2 cellular contexts compared by ENCODE assay signal in the genomic region with DNA sequence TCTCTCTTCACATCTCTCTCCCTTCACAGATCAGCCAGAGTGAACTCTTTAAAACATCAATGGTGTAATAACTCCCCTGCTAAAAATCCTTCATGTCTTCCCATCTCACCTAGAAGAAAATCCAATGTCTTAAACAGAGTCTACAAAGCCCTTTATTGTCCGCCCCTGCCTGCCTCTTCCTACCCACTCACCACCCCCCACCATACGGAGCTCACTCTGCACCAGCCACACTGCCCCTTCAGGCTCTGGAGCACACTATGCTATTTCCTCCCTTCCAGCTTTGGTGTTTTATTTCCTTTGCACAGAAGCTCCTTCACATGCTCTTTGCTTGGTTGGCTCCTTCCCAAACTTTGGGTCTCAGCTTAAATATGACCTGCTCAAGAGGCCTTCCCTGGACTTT.
TF ChIP-seq lines count a peak whose summit lies in the region.

No MANE protein-coding gene starts in this region.

TF ChIP-seq in GM23338, 12 proteins besides CTCF, POLR2A, EP300 and RAD21 (continues in another document):
- TF ChIP-seq NANOG (IDR thresholded peaks at IDR 0.05; ENCODE audit: borderline replicate concordance), result no peak
- TF ChIP-seq POLR2AphosphoS5 (IDR thresholded peaks at IDR 0.05; ENCODE audit: low read depth), result no peak
- TF ChIP-seq, protein P1, sequence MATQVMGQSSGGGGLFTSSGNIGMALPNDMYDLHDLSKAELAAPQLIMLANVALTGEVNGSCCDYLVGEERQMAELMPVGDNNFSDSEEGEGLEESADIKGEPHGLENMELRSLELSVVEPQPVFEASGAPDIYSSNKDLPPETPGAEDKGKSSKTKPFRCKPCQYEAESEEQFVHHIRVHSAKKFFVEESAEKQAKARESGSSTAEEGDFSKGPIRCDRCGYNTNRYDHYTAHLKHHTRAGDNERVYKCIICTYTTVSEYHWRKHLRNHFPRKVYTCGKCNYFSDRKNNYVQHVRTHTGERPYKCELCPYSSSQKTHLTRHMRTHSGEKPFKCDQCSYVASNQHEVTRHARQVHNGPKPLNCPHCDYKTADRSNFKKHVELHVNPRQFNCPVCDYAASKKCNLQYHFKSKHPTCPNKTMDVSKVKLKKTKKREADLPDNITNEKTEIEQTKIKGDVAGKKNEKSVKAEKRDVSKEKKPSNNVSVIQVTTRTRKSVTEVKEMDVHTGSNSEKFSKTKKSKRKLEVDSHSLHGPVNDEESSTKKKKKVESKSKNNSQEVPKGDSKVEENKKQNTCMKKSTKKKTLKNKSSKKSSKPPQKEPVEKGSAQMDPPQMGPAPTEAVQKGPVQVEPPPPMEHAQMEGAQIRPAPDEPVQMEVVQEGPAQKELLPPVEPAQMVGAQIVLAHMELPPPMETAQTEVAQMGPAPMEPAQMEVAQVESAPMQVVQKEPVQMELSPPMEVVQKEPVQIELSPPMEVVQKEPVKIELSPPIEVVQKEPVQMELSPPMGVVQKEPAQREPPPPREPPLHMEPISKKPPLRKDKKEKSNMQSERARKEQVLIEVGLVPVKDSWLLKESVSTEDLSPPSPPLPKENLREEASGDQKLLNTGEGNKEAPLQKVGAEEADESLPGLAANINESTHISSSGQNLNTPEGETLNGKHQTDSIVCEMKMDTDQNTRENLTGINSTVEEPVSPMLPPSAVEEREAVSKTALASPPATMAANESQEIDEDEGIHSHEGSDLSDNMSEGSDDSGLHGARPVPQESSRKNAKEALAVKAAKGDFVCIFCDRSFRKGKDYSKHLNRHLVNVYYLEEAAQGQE (IDR thresholded peaks at IDR 0.05; ENCODE audit: unreplicated experiment), result no peak
- no peak for TF ChIP-seq CREB1 (CRISPR knock-in tag; IDR thresholded peaks at IDR 0.05; ENCODE audit: low read depth)
- TF ChIP-seq, protein P2, sequence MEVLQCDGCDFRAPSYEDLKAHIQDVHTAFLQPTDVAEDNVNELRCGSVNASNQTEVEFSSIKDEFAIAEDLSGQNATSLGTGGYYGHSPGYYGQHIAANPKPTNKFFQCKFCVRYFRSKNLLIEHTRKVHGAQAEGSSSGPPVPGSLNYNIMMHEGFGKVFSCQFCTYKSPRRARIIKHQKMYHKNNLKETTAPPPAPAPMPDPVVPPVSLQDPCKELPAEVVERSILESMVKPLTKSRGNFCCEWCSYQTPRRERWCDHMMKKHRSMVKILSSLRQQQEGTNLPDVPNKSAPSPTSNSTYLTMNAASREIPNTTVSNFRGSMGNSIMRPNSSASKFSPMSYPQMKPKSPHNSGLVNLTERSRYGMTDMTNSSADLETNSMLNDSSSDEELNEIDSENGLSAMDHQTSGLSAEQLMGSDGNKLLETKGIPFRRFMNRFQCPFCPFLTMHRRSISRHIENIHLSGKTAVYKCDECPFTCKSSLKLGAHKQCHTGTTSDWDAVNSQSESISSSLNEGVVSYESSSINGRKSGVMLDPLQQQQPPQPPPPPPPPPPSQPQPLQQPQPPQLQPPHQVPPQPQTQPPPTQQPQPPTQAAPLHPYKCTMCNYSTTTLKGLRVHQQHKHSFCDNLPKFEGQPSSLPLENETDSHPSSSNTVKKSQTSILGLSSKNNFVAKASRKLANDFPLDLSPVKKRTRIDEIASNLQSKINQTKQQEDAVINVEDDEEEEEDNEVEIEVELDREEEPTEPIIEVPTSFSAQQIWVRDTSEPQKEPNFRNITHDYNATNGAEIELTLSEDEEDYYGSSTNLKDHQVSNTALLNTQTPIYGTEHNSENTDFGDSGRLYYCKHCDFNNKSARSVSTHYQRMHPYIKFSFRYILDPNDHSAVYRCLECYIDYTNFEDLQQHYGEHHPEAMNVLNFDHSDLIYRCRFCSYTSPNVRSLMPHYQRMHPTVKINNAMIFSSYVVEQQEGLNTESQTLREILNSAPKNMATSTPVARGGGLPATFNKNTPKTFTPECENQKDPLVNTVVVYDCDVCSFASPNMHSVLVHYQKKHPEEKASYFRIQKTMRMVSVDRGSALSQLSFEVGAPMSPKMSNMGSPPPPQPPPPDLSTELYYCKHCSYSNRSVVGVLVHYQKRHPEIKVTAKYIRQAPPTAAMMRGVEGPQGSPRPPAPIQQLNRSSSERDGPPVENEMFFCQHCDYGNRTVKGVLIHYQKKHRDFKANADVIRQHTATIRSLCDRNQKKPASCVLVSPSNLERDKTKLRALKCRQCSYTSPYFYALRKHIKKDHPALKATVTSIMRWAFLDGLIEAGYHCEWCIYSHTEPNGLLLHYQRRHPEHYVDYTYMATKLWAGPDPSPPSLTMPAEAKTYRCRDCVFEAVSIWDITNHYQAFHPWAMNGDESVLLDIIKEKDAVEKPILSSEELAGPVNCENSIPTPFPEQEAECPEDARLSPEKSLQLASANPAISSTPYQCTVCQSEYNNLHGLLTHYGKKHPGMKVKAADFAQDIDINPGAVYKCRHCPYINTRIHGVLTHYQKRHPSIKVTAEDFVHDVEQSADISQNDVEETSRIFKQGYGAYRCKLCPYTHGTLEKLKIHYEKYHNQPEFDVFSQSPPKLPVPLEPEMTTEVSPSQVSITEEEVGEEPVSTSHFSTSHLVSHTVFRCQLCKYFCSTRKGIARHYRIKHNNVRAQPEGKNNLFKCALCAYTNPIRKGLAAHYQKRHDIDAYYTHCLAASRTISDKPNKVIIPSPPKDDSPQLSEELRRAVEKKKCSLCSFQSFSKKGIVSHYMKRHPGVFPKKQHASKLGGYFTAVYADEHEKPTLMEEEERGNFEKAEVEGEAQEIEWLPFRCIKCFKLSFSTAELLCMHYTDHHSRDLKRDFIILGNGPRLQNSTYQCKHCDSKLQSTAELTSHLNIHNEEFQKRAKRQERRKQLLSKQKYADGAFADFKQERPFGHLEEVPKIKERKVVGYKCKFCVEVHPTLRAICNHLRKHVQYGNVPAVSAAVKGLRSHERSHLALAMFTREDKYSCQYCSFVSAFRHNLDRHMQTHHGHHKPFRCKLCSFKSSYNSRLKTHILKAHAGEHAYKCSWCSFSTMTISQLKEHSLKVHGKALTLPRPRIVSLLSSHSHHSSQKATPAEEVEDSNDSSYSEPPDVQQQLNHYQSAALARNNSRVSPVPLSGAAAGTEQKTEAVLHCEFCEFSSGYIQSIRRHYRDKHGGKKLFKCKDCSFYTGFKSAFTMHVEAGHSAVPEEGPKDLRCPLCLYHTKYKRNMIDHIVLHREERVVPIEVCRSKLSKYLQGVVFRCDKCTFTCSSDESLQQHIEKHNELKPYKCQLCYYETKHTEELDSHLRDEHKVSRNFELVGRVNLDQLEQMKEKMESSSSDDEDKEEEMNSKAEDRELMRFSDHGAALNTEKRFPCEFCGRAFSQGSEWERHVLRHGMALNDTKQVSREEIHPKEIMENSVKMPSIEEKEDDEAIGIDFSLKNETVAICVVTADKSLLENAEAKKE (CRISPR knock-in tag; IDR thresholded peaks at IDR 0.05), result no peak
- no peak for TF ChIP-seq EZH2phosphoT487 (IDR thresholded peaks at IDR 0.05; ENCODE audit: unreplicated experiment)
- TF ChIP-seq, protein P3, sequence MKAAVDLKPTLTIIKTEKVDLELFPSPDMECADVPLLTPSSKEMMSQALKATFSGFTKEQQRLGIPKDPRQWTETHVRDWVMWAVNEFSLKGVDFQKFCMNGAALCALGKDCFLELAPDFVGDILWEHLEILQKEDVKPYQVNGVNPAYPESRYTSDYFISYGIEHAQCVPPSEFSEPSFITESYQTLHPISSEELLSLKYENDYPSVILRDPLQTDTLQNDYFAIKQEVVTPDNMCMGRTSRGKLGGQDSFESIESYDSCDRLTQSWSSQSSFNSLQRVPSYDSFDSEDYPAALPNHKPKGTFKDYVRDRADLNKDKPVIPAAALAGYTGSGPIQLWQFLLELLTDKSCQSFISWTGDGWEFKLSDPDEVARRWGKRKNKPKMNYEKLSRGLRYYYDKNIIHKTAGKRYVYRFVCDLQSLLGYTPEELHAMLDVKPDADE (IDR thresholded peaks at IDR 0.05), result no peak
- TF ChIP-seq STAT1 (IDR thresholded peaks at IDR 0.05; ENCODE audit: unreplicated experiment), result no peak
- TF ChIP-seq JUNB (IDR thresholded peaks at IDR 0.05; ENCODE audit: unreplicated experiment), result no peak
- no peak for TF ChIP-seq ZNF114 (CRISPR knock-in tag; IDR thresholded peaks at IDR 0.05)

TF ChIP-seq in GM12878, 131 proteins besides CTCF, POLR2A, EP300 and RAD21:
- TF ChIP-seq CHD1 (IDR thresholded peaks at IDR 0.05; ENCODE audit: low read depth, low read length) (no peak), KLF5 (IDR thresholded peaks at IDR 0.05; ENCODE audit: partially characterized antibody) (no peak), CHD2 (IDR thresholded peaks at IDR 0.05; ENCODE audit: borderline replicate concordance, low read depth, low read length) (no peak), ZNF384 (IDR thresholded peaks at IDR 0.05; ENCODE audit: borderline replicate concordance, low read depth, low read length) (no peak), ZZZ3 (IDR thresholded peaks at IDR 0.05; ENCODE audit: control insufficient read depth, insufficient read length, low read depth) (no peak), CEBPB (IDR thresholded peaks at IDR 0.05; ENCODE audit: borderline replicate concordance in 1 of 2, low read depth in 2 of 2, low read length in 2 of 2) (no peak), WRNIP1 (IDR thresholded peaks at IDR 0.05; ENCODE audit: borderline replicate concordance, low read depth, low read length) (no peak), NBN (IDR thresholded peaks at IDR 0.05) (no peak), ATF7 (IDR thresholded peaks at IDR 0.05; ENCODE audit: low read depth) (no peak), ZNF622 (IDR thresholded peaks at IDR 0.05) (no peak), NR2C1 (IDR thresholded peaks at IDR 0.05) (no peak), TCF12 (IDR thresholded peaks at IDR 0.05; ENCODE audit: low read depth, low read length) (no peak), GATAD2B (conservative IDR thresholded peaks at IDR 0.05; ENCODE audit: low read depth) (no peak), ZNF207 (IDR thresholded peaks at IDR 0.05; ENCODE audit: borderline replicate concordance) (no peak), RCOR1 (conservative IDR thresholded peaks at IDR 0.05; ENCODE audit: low read depth, low read length) (no peak), BRCA1 (IDR thresholded peaks at IDR 0.05; ENCODE audit: low read depth, low read length) (no peak)
- TF ChIP-seq, protein P4, sequence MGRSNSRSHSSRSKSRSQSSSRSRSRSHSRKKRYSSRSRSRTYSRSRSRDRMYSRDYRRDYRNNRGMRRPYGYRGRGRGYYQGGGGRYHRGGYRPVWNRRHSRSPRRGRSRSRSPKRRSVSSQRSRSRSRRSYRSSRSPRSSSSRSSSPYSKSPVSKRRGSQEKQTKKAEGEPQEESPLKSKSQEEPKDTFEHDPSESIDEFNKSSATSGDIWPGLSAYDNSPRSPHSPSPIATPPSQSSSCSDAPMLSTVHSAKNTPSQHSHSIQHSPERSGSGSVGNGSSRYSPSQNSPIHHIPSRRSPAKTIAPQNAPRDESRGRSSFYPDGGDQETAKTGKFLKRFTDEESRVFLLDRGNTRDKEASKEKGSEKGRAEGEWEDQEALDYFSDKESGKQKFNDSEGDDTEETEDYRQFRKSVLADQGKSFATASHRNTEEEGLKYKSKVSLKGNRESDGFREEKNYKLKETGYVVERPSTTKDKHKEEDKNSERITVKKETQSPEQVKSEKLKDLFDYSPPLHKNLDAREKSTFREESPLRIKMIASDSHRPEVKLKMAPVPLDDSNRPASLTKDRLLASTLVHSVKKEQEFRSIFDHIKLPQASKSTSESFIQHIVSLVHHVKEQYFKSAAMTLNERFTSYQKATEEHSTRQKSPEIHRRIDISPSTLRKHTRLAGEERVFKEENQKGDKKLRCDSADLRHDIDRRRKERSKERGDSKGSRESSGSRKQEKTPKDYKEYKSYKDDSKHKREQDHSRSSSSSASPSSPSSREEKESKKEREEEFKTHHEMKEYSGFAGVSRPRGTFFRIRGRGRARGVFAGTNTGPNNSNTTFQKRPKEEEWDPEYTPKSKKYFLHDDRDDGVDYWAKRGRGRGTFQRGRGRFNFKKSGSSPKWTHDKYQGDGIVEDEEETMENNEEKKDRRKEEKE (IDR thresholded peaks at IDR 0.05), result no peak
- TF ChIP-seq, protein P5, sequence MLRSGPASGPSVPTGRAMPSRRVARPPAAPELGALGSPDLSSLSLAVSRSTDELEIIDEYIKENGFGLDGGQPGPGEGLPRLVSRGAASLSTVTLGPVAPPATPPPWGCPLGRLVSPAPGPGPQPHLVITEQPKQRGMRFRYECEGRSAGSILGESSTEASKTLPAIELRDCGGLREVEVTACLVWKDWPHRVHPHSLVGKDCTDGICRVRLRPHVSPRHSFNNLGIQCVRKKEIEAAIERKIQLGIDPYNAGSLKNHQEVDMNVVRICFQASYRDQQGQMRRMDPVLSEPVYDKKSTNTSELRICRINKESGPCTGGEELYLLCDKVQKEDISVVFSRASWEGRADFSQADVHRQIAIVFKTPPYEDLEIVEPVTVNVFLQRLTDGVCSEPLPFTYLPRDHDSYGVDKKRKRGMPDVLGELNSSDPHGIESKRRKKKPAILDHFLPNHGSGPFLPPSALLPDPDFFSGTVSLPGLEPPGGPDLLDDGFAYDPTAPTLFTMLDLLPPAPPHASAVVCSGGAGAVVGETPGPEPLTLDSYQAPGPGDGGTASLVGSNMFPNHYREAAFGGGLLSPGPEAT (IDR thresholded peaks at IDR 0.05; ENCODE audit: low read depth), result no peak
- TF ChIP-seq, protein P1 (IDR thresholded peaks at IDR 0.05; ENCODE audit: low read depth, low read length), result no peak
- TF ChIP-seq, protein P6, sequence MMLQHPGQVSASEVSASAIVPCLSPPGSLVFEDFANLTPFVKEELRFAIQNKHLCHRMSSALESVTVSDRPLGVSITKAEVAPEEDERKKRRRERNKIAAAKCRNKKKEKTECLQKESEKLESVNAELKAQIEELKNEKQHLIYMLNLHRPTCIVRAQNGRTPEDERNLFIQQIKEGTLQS (IDR thresholded peaks at IDR 0.05; ENCODE audit: borderline replicate concordance, extremely low read depth, low read depth, low read length), result no peak
